Comparison of ENCODE assay signal across 29 cellular contexts in genomic region chr2:9081750-9082149, GRCh38.
"Had no signal": no experiment of that assay in that cellular context is flagged by ENCODE, and none has a peak within 500 bp of the region (broad histone marks: within the 10 kb centered on the region; RNA-seq: fewer than 3 reads in every experiment).

No MANE protein-coding gene starts in this region.

- H3K27ac ChIP-seq: brain microvascular endothelial cell, coronary artery, dorsolateral prefrontal cortex, esophagus muscularis mucosa, gastroesophageal sphincter, heart right ventricle, VCaP had no signal

- ATAC-seq: activated CD8-positive, alpha-beta T cell treated with anti-CD3 and anti-CD28 coated beads for 36 hours; activated T-cell treated with anti-CD3 and anti-CD28 coated beads, Interleukin-2, amount 50 U/mL, for 4 hours; activated T-helper 17 cell treated with anti-CD3 and anti-CD28 coated beads, Interleukin-2, amount 50 U/mL, for 72 hours; gastroesophageal sphincter; heart right ventricle; WTC11 had no signal

- H3K4me3 ChIP-seq: coronary artery, dorsolateral prefrontal cortex, esophagus muscularis mucosa, gastroesophageal sphincter, heart right ventricle had no signal

- H3K36me3 ChIP-seq: brain microvascular endothelial cell, esophagus muscularis mucosa, gastroesophageal sphincter, heart right ventricle had no signal

- H3K27me3 ChIP-seq: brain microvascular endothelial cell, dorsolateral prefrontal cortex, esophagus muscularis mucosa, gastroesophageal sphincter, heart right ventricle had no signal

- H3K9me3 ChIP-seq: gastroesophageal sphincter had no signal

- DNase-seq: activated CD4-positive, alpha-beta T cell treated with anti-CD3 and anti-CD28 coated beads for 1 hour; activated CD4-positive, alpha-beta T cell treated with anti-CD3 and anti-CD28 coated beads for 4 hours; activated CD4-positive, alpha-beta T cell treated with anti-CD3 and anti-CD28 coated beads, Interleukin-2, amount 10 ng/mL, durations not matched to agents 7 days and 5 days; activated CD4-positive, alpha-beta T cell treated with anti-CD3 and anti-CD28 coated beads, Interleukin-2, amount 50 U/mL, for 4 hours; activated CD8-positive, alpha-beta memory T cell treated with anti-CD3 and anti-CD28 coated beads for 24 hours; activated CD8-positive, alpha-beta T cell treated with anti-CD3 and anti-CD28 coated beads for 36 hours; activated effector memory CD4-positive, alpha-beta T cell treated with Interleukin-2 at 50 U/mL for 16 hours; activated gamma-delta T cell treated with Interleukin-2 at 50 U/mL for 16 hours; activated naive CD4-positive, alpha-beta T cell treated with anti-CD3 and anti-CD28 coated beads, Interleukin-2, amount 50 U/mL, for 16 hours; activated naive CD4-positive, alpha-beta T cell treated with Interleukin-2 at 50 U/mL for 16 hours; activated T-cell treated with anti-CD3 and anti-CD28 coated beads, Interleukin-2, amount 50 U/mL, for 4 hours; amniotic stem cell; anterior cingulate cortex; brain microvascular endothelial cell; dorsolateral prefrontal cortex; effector memory CD4-positive, alpha-beta T cell; endodermal cell; erythroblast; foreskin melanocyte; heart right ventricle; T-helper 2 cell had no signal

- FAIRE-seq: astrocyte, bronchial epithelial cell had no signal
